9 cellular contexts compared by ENCODE assay signal in the genomic region with DNA sequence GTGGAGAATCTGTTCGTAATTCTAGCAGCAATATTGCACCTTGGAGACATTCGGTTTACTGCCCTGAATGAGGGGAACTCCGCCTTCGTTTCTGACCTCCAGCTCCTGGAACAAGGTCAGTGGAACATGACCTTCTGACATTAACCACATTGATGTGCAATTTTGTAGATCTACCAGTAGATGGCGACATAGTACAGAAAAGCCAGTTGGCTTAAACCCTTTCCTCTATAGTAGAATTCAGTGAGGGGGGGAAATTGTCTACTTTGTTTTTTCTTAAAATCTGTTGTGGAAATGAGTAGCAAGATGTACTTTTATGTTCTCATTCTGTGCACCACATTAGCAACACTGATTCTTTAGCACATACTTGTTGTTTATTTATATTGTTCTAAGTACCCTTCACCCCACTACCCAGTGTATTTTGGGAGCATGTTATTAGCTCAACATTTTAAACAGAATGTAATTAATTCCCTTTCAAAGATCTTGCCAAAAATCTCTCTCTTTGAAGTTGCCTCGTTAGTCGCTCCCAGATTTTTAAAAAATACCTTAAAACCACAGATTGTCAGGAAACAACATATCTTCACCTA.
DNase-seq lines count a peak whose midpoint lies in the region; ATAC-seq and TF ChIP-seq lines count a peak whose summit lies in the region.
"Had no signal": no experiment of that assay in that cellular context is flagged by ENCODE, and none has a peak within 500 bp of the region (broad histone marks: within the 10 kb centered on the region; RNA-seq: fewer than 3 reads in every experiment).

No MANE protein-coding gene starts in this region.

- H3K9me3 Mint-ChIP-seq in stimulated activated effector memory CD8-positive, alpha-beta T cell treated with anti-CD3 and anti-CD28 coated beads, Interleukin-12 subunit alpha, Interleukin-12 subunit beta, amount 100 ng/mL, for 72 hours: no peaks in the 10 kb centered on the region

- no peak overlapping the region for H3K4me3 ChIP-seq in astrocyte of the cerebellum (ENCODE audit: low read depth, low read length)

- ATAC-seq in GM19438 (IDR thresholded peaks at IDR 0.05; ENCODE audit: low read depth, unreplicated experiment) (peak; percentile 91), HG03280 (IDR thresholded peaks at IDR 0.05; ENCODE audit: unreplicated experiment) (peak; percentile 80)
- peak; percentile 66 for ATAC-seq in stimulated activated effector memory CD8-positive, alpha-beta T cell treated with anti-CD3 and anti-CD28 coated beads, Interleukin-12 subunit alpha, Interleukin-12 subunit beta, amount 100 ng/mL, for 72 hours

- no peak overlapping the region for H3K4me3 Mint-ChIP-seq in stimulated activated effector memory CD8-positive, alpha-beta T cell treated with anti-CD3 and anti-CD28 coated beads, Interleukin-12 subunit alpha, Interleukin-12 subunit beta, amount 100 ng/mL, for 72 hours
- H3K4me3 Mint-ChIP-seq: activated naive CD8-positive, alpha-beta T cell had no signal

- in situ Hi-C loops in astrocyte of the cerebellum (cut with HindIII; ENCODE audit: low sequenced_read_pairs): no loop called here

- no peaks in the 10 kb centered on the region for H3K36me3 Mint-ChIP-seq in stimulated activated effector memory CD8-positive, alpha-beta T cell treated with anti-CD3 and anti-CD28 coated beads, Interleukin-12 subunit alpha, Interleukin-12 subunit beta, amount 100 ng/mL, for 72 hours
- H3K36me3 Mint-ChIP-seq: activated naive CD8-positive, alpha-beta T cell had no signal

- no peak overlapping the region for H3K27ac Mint-ChIP-seq in stimulated activated effector memory CD8-positive, alpha-beta T cell treated with anti-CD3 and anti-CD28 coated beads, Interleukin-12 subunit alpha, Interleukin-12 subunit beta, amount 100 ng/mL, for 72 hours
- H3K27ac Mint-ChIP-seq: activated naive CD8-positive, alpha-beta T cell had no signal

- no peaks in the 10 kb centered on the region for H3K4me1 Mint-ChIP-seq in stimulated activated effector memory CD8-positive, alpha-beta T cell treated with anti-CD3 and anti-CD28 coated beads, Interleukin-12 subunit alpha, Interleukin-12 subunit beta, amount 100 ng/mL, for 72 hours

- DNase-seq in EL (peak; percentile 46), NCI-H345 (lab: John Stamatoyannopoulos, UW) (peak; percentile 59), astrocyte of the cerebellum (ENCODE audit: low read depth) (peak; percentile 26), iPS DF 4.7 (ENCODE audit: extremely low read depth, low spot score) (peak; percentile 19)
- DNase-seq in stimulated activated effector memory CD8-positive, alpha-beta T cell treated with anti-CD3 and anti-CD28 coated beads, Interleukin-12 subunit alpha, Interleukin-12 subunit beta, amount 100 ng/mL, for 72 hours (ENCODE audit: low spot score in 2 of 2): no peak
- DNase-seq in stimulated activated naive CD4-positive, alpha-beta T cell treated with Interleukin-2 at 50 U/mL for 16 hours (lab: John Stamatoyannopoulos, UW): no peak

- peak; percentile 69 for TF ChIP-seq CTCF in astrocyte of the cerebellum (IDR thresholded peaks at IDR 0.05; ENCODE audit: low read depth, low read length, missing control alignments)

Comparison
In these comparisons a context has a peak if more than half of its experiments do, and no peak if none do; other contexts are left out.
1. DNase-seq: peak in EL (single experiment), NCI-H345 (single experiment), astrocyte of the cerebellum (single experiment) and iPS DF 4.7 (single experiment); none in stimulated activated effector memory CD8-positive, alpha-beta T cell treated with anti-CD3 and anti-CD28 coated beads, Interleukin-12 subunit alpha, Interleukin-12 subunit beta, amount 100 ng/mL, for 72 hours (0 of 2) and stimulated activated naive CD4-positive, alpha-beta T cell treated with Interleukin-2 at 50 U/mL for 16 hours (single experiment).
2. Peak in every context shown above with its lines, with median percentiles within 50 percentile points of each other: ATAC-seq.